ENCODE assay signal across 25 cellular contexts in genomic region chr1:4306559-4307467, GRCh38.
"Had no signal": no experiment of that assay in that cellular context is flagged by ENCODE, and none has a peak within 500 bp of the region (broad histone marks: within the 10 kb centered on the region; RNA-seq: fewer than 3 reads in every experiment).

No MANE protein-coding gene starts in this region.

- H3K36me3 Mint-ChIP-seq: activated naive CD8-positive, alpha-beta T cell; brain; naive thymus-derived CD8-positive, alpha-beta T cell; stimulated activated effector memory CD8-positive, alpha-beta T cell treated with anti-CD3 and anti-CD28 coated beads, Interleukin-12 subunit alpha, Interleukin-12 subunit beta, amount 100 ng/mL, for 72 hours had no signal

- FAIRE-seq: small intestine had no signal

- DNase-seq: activated B cell treated with CpG ODN at 0.5 μM for 24 hours; activated CD4-positive, alpha-beta T cell treated with anti-CD3 and anti-CD28 coated beads for 36 hours; activated CD8-positive, alpha-beta memory T cell treated with anti-CD3 and anti-CD28 coated beads, Interleukin-2, amount 10 ng/mL, durations not matched to agents 7 days and 5 days; activated CD8-positive, alpha-beta T cell treated with anti-CD3 and anti-CD28 coated beads, Interleukin-2, amount 10 ng/mL, durations not matched to agents 7 days and 5 days; activated naive CD4-positive, alpha-beta T cell treated with Interleukin-2 at 50 U/mL for 16 hours; activated T-cell treated with anti-CD3 and anti-CD28 coated beads, Interleukin-2, amount 50 U/mL, for 48 hours; adrenal gland; cortex of kidney; foreskin fibroblast; midbrain; small intestine; stimulated activated CD4-positive, alpha-beta T cell treated with anti-CD3 and anti-CD28 coated beads, Interleukin-4, amount 100 ng/mL, for 24 hours; stimulated activated naive CD8-positive, alpha-beta T cell treated with anti-CD3 and anti-CD28 coated beads, Interleukin-15, amount 100 ng/mL, for 72 hours; substantia nigra; T-helper 1 cell; thyroid gland had no signal

- H3K4me1 Mint-ChIP-seq: activated B cell treated with CpG ODN at 0.5 μM for 24 hours; activated CD4-positive, alpha-beta T cell treated with anti-CD3 and anti-CD28 coated beads for 36 hours; activated CD8-positive, alpha-beta memory T cell treated with anti-CD3 and anti-CD28 coated beads, Interleukin-2, amount 10 ng/mL, durations not matched to agents 7 days and 5 days; brain; neural crest cell; stimulated activated effector memory CD8-positive, alpha-beta T cell treated with anti-CD3 and anti-CD28 coated beads, Interleukin-12 subunit alpha, Interleukin-12 subunit beta, amount 100 ng/mL, for 72 hours; stimulated activated naive CD8-positive, alpha-beta T cell treated with anti-CD3 and anti-CD28 coated beads, Interleukin-15, amount 100 ng/mL, for 72 hours had no signal

- ATAC-seq: activated CD4-positive, alpha-beta T cell treated with anti-CD3 and anti-CD28 coated beads for 36 hours; activated CD8-positive, alpha-beta memory T cell treated with anti-CD3 and anti-CD28 coated beads, Interleukin-2, amount 10 ng/mL, durations not matched to agents 7 days and 5 days; activated CD8-positive, alpha-beta T cell treated with anti-CD3 and anti-CD28 coated beads, Interleukin-2, amount 10 ng/mL, durations not matched to agents 7 days and 5 days; esophagus mucosa; naive thymus-derived CD8-positive, alpha-beta T cell; stimulated activated effector memory CD8-positive, alpha-beta T cell treated with anti-CD3 and anti-CD28 coated beads, Interleukin-12 subunit alpha, Interleukin-12 subunit beta, amount 100 ng/mL, for 72 hours; stimulated activated naive CD8-positive, alpha-beta T cell treated with anti-CD3 and anti-CD28 coated beads, Interleukin-15, amount 100 ng/mL, for 72 hours had no signal

- H3K4me3 Mint-ChIP-seq: activated B cell treated with CpG ODN at 0.5 μM for 24 hours; activated CD4-positive, alpha-beta T cell treated with anti-CD3 and anti-CD28 coated beads for 36 hours; activated CD8-positive, alpha-beta memory T cell treated with anti-CD3 and anti-CD28 coated beads, Interleukin-2, amount 10 ng/mL, durations not matched to agents 7 days and 5 days; activated CD8-positive, alpha-beta T cell treated with anti-CD3 and anti-CD28 coated beads, Interleukin-2, amount 10 ng/mL, durations not matched to agents 7 days and 5 days; activated naive CD8-positive, alpha-beta T cell; brain; naive thymus-derived CD8-positive, alpha-beta T cell; neural crest cell; stimulated activated effector memory CD8-positive, alpha-beta T cell treated with anti-CD3 and anti-CD28 coated beads, Interleukin-12 subunit alpha, Interleukin-12 subunit beta, amount 100 ng/mL, for 72 hours; stimulated activated naive CD8-positive, alpha-beta T cell treated with anti-CD3 and anti-CD28 coated beads, Interleukin-15, amount 100 ng/mL, for 72 hours; T-helper 2 cell treated with Interferon-gamma antibody and Interleukin-4, amounts not matched to agents 5 μg/mL and 100 μg/mL, for 36 hours had no signal

- H3K27ac Mint-ChIP-seq: activated B cell treated with CpG ODN at 0.5 μM for 24 hours; activated CD4-positive, alpha-beta T cell treated with anti-CD3 and anti-CD28 coated beads for 36 hours; activated CD8-positive, alpha-beta memory T cell treated with anti-CD3 and anti-CD28 coated beads, Interleukin-2, amount 10 ng/mL, durations not matched to agents 7 days and 5 days; activated CD8-positive, alpha-beta T cell treated with anti-CD3 and anti-CD28 coated beads, Interleukin-2, amount 10 ng/mL, durations not matched to agents 7 days and 5 days; activated naive CD8-positive, alpha-beta T cell; activated T-helper 2 cell treated with anti-CD3 and anti-CD28 coated beads, Interferon-gamma antibody, Interleukin-2, Interleukin-4, amounts not matched to agents 10 μg/mL and 5 μg/mL and 100 μg/mL, durations not matched to agents 14 hours and 24 hours and 36 hours; brain; naive thymus-derived CD8-positive, alpha-beta T cell; progenitor cell of endocrine pancreas; stimulated activated effector memory CD8-positive, alpha-beta T cell treated with anti-CD3 and anti-CD28 coated beads, Interleukin-12 subunit alpha, Interleukin-12 subunit beta, amount 100 ng/mL, for 72 hours; stimulated activated naive CD8-positive, alpha-beta T cell treated with anti-CD3 and anti-CD28 coated beads, Interleukin-15, amount 100 ng/mL, for 72 hours; T-helper 2 cell treated with Interferon-gamma antibody and Interleukin-4, amounts not matched to agents 5 μg/mL and 100 μg/mL, for 36 hours had no signal

- H3K27me3 Mint-ChIP-seq: activated B cell treated with CpG ODN at 0.5 μM for 24 hours; activated CD8-positive, alpha-beta memory T cell treated with anti-CD3 and anti-CD28 coated beads, Interleukin-2, amount 10 ng/mL, durations not matched to agents 7 days and 5 days; activated naive CD8-positive, alpha-beta T cell had no signal
